Comparison of ENCODE assay signal across 28 cellular contexts in the genomic region with DNA sequence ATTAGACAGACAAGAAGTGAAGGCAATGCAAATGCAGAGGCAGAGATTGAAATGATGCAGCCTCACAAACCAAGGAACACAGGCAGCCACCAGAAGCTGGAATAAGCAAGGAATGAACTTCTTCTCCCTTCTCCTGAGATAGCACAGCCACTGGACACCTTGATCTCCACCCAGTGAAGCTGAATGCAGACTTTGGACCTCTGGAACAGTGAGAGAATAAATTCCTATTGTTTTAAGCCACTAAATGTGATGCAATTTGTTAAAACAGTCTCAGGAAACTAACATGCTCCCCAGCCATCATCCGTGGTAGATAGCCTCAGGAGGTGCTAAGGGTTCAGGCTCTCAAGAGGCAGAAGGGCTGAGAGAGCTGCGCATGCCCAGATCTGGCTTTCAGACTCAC.
DNase-seq lines count a peak whose midpoint lies in the region; ATAC-seq and TF ChIP-seq lines count a peak whose summit lies in the region.
"Had no signal": no experiment of that assay in that cellular context is flagged by ENCODE, and none has a peak within 500 bp of the region (broad histone marks: within the 10 kb centered on the region; RNA-seq: fewer than 3 reads in every experiment).

No MANE protein-coding gene starts in this region.

- ATAC-seq in heart right ventricle, result no peak
- no peak for ATAC-seq in HG02763 (IDR thresholded peaks at IDR 0.05; ENCODE audit: unreplicated experiment)
- no peak for ATAC-seq in Right ventricle myocardium superior (ENCODE audit: poor library complexity)
- ATAC-seq: SK-N-SH treated with all-trans-retinoic acid at 6 μM for 48 hours had no signal

- DNase-seq in cardiac muscle cell (ENCODE audit: low read depth in 1 of 2, low spot score in 1 of 2), result no peak
- no peak for DNase-seq in heart right ventricle
- peak; percentile 39 for DNase-seq in hepatocyte (ENCODE audit: low spot score)
- no peak for DNase-seq in neural progenitor cell (ENCODE audit: low spot score)
- no peak for DNase-seq in SK-N-SH
- no peak for DNase-seq in mesothelial cell of epicardium (ENCODE audit: low spot score in 2 of 2, unreplicated experiment in 2 of 2)
- no peak for DNase-seq in Right ventricle myocardium superior
- DNase-seq: 8988T; ACHN; BE2C; CD8-positive, alpha-beta memory T cell; DMS 273 treated with DMSO at 0.1 percent for 48 hours; DMS79; EL; GDM1; H9; KBM-7; MV-4-11; NCI-H1105; NCI-H2029; NCI-H446 treated with DMSO at 0.1 percent for 48 hours; NCI-H526; SIG-M5 had no signal

- no peak for TF ChIP-seq RAD21 in SK-N-SH (IDR thresholded peaks at IDR 0.05; ENCODE audit: low read length)

- H3K4me2 ChIP-seq in hepatocyte (no peak overlapping the region), neural progenitor cell (no peak overlapping the region), SK-N-SH (no peak overlapping the region)

- H3K27ac ChIP-seq in cardiac muscle cell, result peak overlapping the region; percentile 78
- no peak overlapping the region for H3K27ac ChIP-seq in heart right ventricle
- no peak overlapping the region for H3K27ac ChIP-seq in hepatocyte
- no peak overlapping the region for H3K27ac ChIP-seq in neural progenitor cell
- H3K27ac ChIP-seq in SK-N-SH (ENCODE audit: low read depth in 2 of 2, low read length in 1 of 2), result no peak overlapping the region
- H3K27ac ChIP-seq: Peyer's patch had no signal

- H3K9me2 ChIP-seq in hepatocyte (replicated peaks; ENCODE audit: insufficient read depth) (no peaks in the 10 kb centered on the region), SK-N-SH (no peaks in the 10 kb centered on the region)

- H3K9ac ChIP-seq in neural progenitor cell (no peak overlapping the region), SK-N-SH (no peak overlapping the region)

- no peaks in the 10 kb centered on the region for H3F3A ChIP-seq in neural progenitor cell (ENCODE audit: low read depth)
- H3F3A ChIP-seq in SK-N-SH (replicated peaks; ENCODE audit: insufficient read depth), result no peaks in the 10 kb centered on the region

- H3K9me3 Mint-ChIP-seq in neural progenitor cell (peaks cover 38% of the 10 kb centered on the region), mesothelial cell of epicardium (peaks cover 28% of the 10 kb centered on the region)

- H3K4me1 Mint-ChIP-seq in neural progenitor cell (peaks cover 22% of the 10 kb centered on the region), mesothelial cell of epicardium (peaks cover 12% of the 10 kb centered on the region)
- H3K4me1 Mint-ChIP-seq: CD14-positive monocyte; CD8-positive, alpha-beta memory T cell had no signal

- no peak overlapping the region for H2AFZ ChIP-seq in hepatocyte
- H2AFZ ChIP-seq in neural progenitor cell (replicated peaks), result peak overlapping the region; percentile 60
- H2AFZ ChIP-seq in SK-N-SH (ENCODE audit: low read depth), result no peak overlapping the region

- TF ChIP-seq CTCF in cardiac muscle cell (IDR thresholded peaks at IDR 0.05; ENCODE audit: low read depth, low read length) (no peak), heart right ventricle (IDR thresholded peaks at IDR 0.05) (no peak), hepatocyte (IDR thresholded peaks at IDR 0.05; ENCODE audit: poor library complexity) (no peak), neural progenitor cell (IDR thresholded peaks at IDR 0.05) (no peak), SK-N-SH (IDR thresholded peaks at IDR 0.05) (no peak), mesothelial cell of epicardium (IDR thresholded peaks at IDR 0.05; ENCODE audit: unreplicated experiment) (no peak)

- H3K27me3 Mint-ChIP-seq in neural progenitor cell (ENCODE audit: insufficient read depth, low read depth) (peaks cover 7% of the 10 kb centered on the region), mesothelial cell of epicardium (ENCODE audit: low read depth) (no peaks in the 10 kb centered on the region)
- H3K27me3 Mint-ChIP-seq: CD8-positive, alpha-beta memory T cell had no signal

- intact Hi-C loops in heart right ventricle (cut with DNase I), result no loop called here
- intact Hi-C loops in Right ventricle myocardium superior (cut with DNase I), result no loop called here

- H3K27ac Mint-ChIP-seq in neural progenitor cell (no peak overlapping the region), mesothelial cell of epicardium (no peak overlapping the region)
- H3K27ac Mint-ChIP-seq: CD14-positive monocyte; CD8-positive, alpha-beta memory T cell; H9 had no signal

- H3K79me2 ChIP-seq in hepatocyte (no peaks in the 10 kb centered on the region), neural progenitor cell (ENCODE audit: low read depth) (no peaks in the 10 kb centered on the region), SK-N-SH (ENCODE audit: insufficient read depth) (no peaks in the 10 kb centered on the region)

- H3K36me3 ChIP-seq in cardiac muscle cell (no peaks in the 10 kb centered on the region), heart right ventricle (no peaks in the 10 kb centered on the region), hepatocyte (replicated peaks; ENCODE audit: insufficient read depth, low read depth) (no peaks in the 10 kb centered on the region), neural progenitor cell (no peaks in the 10 kb centered on the region), SK-N-SH (replicated peaks in 1 of 2; ENCODE audit: control insufficient read depth in 1 of 2, insufficient read depth in 2 of 2, low read length in 1 of 2) (no peaks in the 10 kb centered on the region)
- H3K36me3 ChIP-seq: BE2C, Peyer's patch had no signal

- POLR2A ChIA-PET in SK-N-SH (lab: Yijun Ruan, JAX), result interaction anchor here (0.7 kb wide), 1 partner anchor 9 kb away, joined by 3 read pairs; no protein-coding TSS in a partner anchor

- TF ChIP-seq EP300 in SK-N-SH (IDR thresholded peaks at IDR 0.05; ENCODE audit: borderline replicate concordance in 1 of 2, low read depth in 1 of 2, low read length in 1 of 2), result no peak

- 65 to 71% methylated on average over 2 of the region's 2 CpGs for WGBS in heart right ventricle, 2 donors
- 61% methylated on average over 2 of the region's 2 CpGs for WGBS in hepatocyte (ENCODE audit: low lambda C conversion rate, missing lambda C conversion rate)
- 70% methylated on average over 2 of the region's 2 CpGs for WGBS in SK-N-SH (ENCODE audit: low lambda C conversion rate)

- peaks cover 33% of the 10 kb centered on the region for H3K4me1 ChIP-seq in cardiac muscle cell (ENCODE audit: low read depth)
- peaks cover 0 to 14% (median 0%) of the 10 kb centered on the region in 9 donors for H3K4me1 ChIP-seq in heart right ventricle
- no peaks in the 10 kb centered on the region for H3K4me1 ChIP-seq in hepatocyte (ENCODE audit: insufficient read depth)
- peaks cover 7% of the 10 kb centered on the region for H3K4me1 ChIP-seq in neural progenitor cell
- peaks cover 0 to 4% of the 10 kb centered on the region in 2 experiments; a peak in 2 of 4 replicates for H3K4me1 ChIP-seq in SK-N-SH (ENCODE audit: control insufficient read depth in 1 of 2, insufficient read depth in 2 of 2, low read depth in 1 of 2, low read length in 1 of 2)
- H3K4me1 ChIP-seq: BE2C, Peyer's patch had no signal

- no peaks in the 10 kb centered on the region for H3K27me3 ChIP-seq in cardiac muscle cell
- H3K27me3 ChIP-seq in heart right ventricle, result no peaks in the 10 kb centered on the region
- H3K27me3 ChIP-seq in hepatocyte, result no peaks in the 10 kb centered on the region
- no peaks in the 10 kb centered on the region for H3K27me3 ChIP-seq in neural progenitor cell
- H3K27me3 ChIP-seq in SK-N-SH (ENCODE audit: insufficient read depth), result no peaks in the 10 kb centered on the region
- H3K27me3 ChIP-seq: BE2C, Peyer's patch had no signal

- H3K36me3 Mint-ChIP-seq in neural progenitor cell, result peaks cover 14% of the 10 kb centered on the region
- H3K36me3 Mint-ChIP-seq in mesothelial cell of epicardium, result peaks cover 10% of the 10 kb centered on the region
- H3K36me3 Mint-ChIP-seq: CD14-positive monocyte; CD8-positive, alpha-beta memory T cell had no signal

- H3K4me3 ChIP-seq in cardiac muscle cell, result no peak overlapping the region
- no peak overlapping the region for H3K4me3 ChIP-seq in heart right ventricle
- H3K4me3 ChIP-seq in hepatocyte, result no peak overlapping the region
- H3K4me3 ChIP-seq in neural progenitor cell, result no peak overlapping the region
- no peak overlapping the region for H3K4me3 ChIP-seq in SK-N-SH (ENCODE audit: low read depth in 2 of 2, low read length in 1 of 2)
- H3K4me3 ChIP-seq: GM12878, Peyer's patch had no signal

- CTCF ChIA-PET in SK-N-SH (lab: Yijun Ruan, JAX), result interaction anchor here (1.6 kb wide), 1 partner anchor 17 kb away, joined by 6 read pairs; no protein-coding TSS in a partner anchor

- H4K20me1 ChIP-seq in hepatocyte (ENCODE audit: insufficient read depth, poor library complexity, severe bottlenecking) (no peaks in the 10 kb centered on the region), neural progenitor cell (ENCODE audit: low read depth) (no peaks in the 10 kb centered on the region), SK-N-SH (ENCODE audit: insufficient read depth) (no peaks in the 10 kb centered on the region)

- H3K4me3 Mint-ChIP-seq in neural progenitor cell (no peak overlapping the region), mesothelial cell of epicardium (no peak overlapping the region)
- H3K4me3 Mint-ChIP-seq: CD14-positive monocyte; CD8-positive, alpha-beta memory T cell; H9 had no signal

- H3K9me3 ChIP-seq in cardiac muscle cell (ENCODE audit: low read depth) (no peaks in the 10 kb centered on the region), heart right ventricle (peaks cover 0 to 31% (median 12%) of the 10 kb centered on the region in 11 donors), hepatocyte (ENCODE audit: low read depth) (no peaks in the 10 kb centered on the region), neural progenitor cell (ENCODE audit: low read depth) (peaks cover 11% of the 10 kb centered on the region), SK-N-SH (0 out of 2 replicates have a peak, but pooled peaks cover 10% of the 10 kb centered on the region)
- H3K9me3 ChIP-seq: BE2C, Peyer's patch had no signal

TF ChIP-seq in SK-N-SH, 30 proteins besides CTCF, POLR2A, EP300 and RAD21 (continues in another document):
- TF ChIP-seq, protein P1, sequence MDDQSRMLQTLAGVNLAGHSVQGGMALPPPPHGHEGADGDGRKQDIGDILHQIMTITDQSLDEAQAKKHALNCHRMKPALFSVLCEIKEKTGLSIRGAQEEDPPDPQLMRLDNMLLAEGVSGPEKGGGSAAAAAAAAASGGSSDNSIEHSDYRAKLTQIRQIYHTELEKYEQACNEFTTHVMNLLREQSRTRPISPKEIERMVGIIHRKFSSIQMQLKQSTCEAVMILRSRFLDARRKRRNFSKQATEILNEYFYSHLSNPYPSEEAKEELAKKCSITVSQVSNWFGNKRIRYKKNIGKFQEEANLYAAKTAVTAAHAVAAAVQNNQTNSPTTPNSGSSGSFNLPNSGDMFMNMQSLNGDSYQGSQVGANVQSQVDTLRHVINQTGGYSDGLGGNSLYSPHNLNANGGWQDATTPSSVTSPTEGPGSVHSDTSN (IDR thresholded peaks at IDR 0.05), result no peak
- TF ChIP-seq FOSL2 (IDR thresholded peaks at IDR 0.05; ENCODE audit: borderline replicate concordance, low read depth) (no peak), MEF2A (IDR thresholded peaks at IDR 0.05; ENCODE audit: borderline replicate concordance, low read depth) (no peak), JUND (IDR thresholded peaks at IDR 0.05) (no peak), ELF1 (IDR thresholded peaks at IDR 0.05) (no peak)
